9 cellular contexts compared by ENCODE assay signal in the genomic region with DNA sequence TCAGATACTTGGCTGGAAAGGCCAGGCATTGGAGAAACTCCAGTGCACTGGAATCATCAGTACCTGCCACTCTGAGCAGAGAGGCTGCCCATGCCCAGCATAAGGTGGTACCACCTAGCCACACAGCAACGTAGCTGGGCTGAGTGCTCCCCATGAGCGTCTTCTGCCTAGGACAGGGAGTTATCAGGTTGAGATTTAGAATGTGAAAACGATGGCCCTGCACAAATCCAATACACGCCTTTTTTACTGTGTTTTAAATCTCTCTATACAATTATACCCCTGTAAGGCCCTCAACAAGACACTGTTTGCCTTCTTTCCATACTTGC.
A peak's percentile ranks its signal among the peaks of the same experiment; 100 is the strongest.
DNase-seq lines count a peak whose midpoint lies in the region; ATAC-seq, FAIRE-seq and TF ChIP-seq lines count a peak whose summit lies in the region.
"Had no signal": no experiment of that assay in that cellular context is flagged by ENCODE, and none has a peak within 500 bp of the region (broad histone marks: within the 10 kb centered on the region; RNA-seq: fewer than 3 reads in every experiment).

No MANE protein-coding gene starts in this region.

- no peaks in the 10 kb centered on the region for H3K9me3 ChIP-seq in PC-3 (ENCODE audit: low read length)
- no peaks in the 10 kb centered on the region for H3K9me3 ChIP-seq in pancreas

- H2AFZ ChIP-seq in PC-3 (ENCODE audit: low read length) = no peak overlapping the region

- H3K4me1 ChIP-seq in PC-3 (ENCODE audit: insufficient read depth, low read length) (peaks cover 48% of the 10 kb centered on the region), pancreas (peaks cover 22 to 33% (median 32%) of the 10 kb centered on the region in 3 donors)

- no peaks in the 10 kb centered on the region; the same call in 1 of the 2 replicates for H4K20me1 ChIP-seq in PC-3 (ENCODE audit: low read length)

- TF ChIP-seq CTCF in CD14-positive monocyte (IDR thresholded peaks at IDR 0.05) (no peak), PC-3 (conservative IDR thresholded peaks at IDR 0.05; ENCODE audit: low read depth, low read length) (no peak), endothelial cell (IDR thresholded peaks at IDR 0.05; ENCODE audit: unreplicated experiment) (no peak), pancreas (IDR thresholded peaks at IDR 0.05) (no peak)

- ATAC-seq in PC-3 (no peak), pancreas (no peak), GM19324 (IDR thresholded peaks at IDR 0.05; ENCODE audit: low FRiP score, unreplicated experiment) (no peak), GM19455 (IDR thresholded peaks at IDR 0.05; ENCODE audit: unreplicated experiment) (no peak), HG02938 (IDR thresholded peaks at IDR 0.05; ENCODE audit: unreplicated experiment) (no peak)
- ATAC-seq: activated CD4-positive, CD25-positive, alpha-beta regulatory T cell treated with anti-CD3 and anti-CD28 coated beads, Interleukin-2, amount 50 U/mL, for 24 hours had no signal

- H3K79me2 ChIP-seq in PC-3 (ENCODE audit: low read length) = peaks cover 81% of the 10 kb centered on the region

- H3K27ac ChIP-seq in PC-3 (ENCODE audit: low read length) (peak overlapping the region; percentile 97), pancreas (peak overlapping the region; percentile 86 to 96 (median 93))

- H3K9me2 ChIP-seq in PC-3 (replicated peaks; ENCODE audit: low read length) = no peaks in the 10 kb centered on the region

- H3K4me1 Mint-ChIP-seq in CD14-positive monocyte (peaks cover 68% of the 10 kb centered on the region), endothelial cell (ENCODE audit: unreplicated experiment) (peaks cover 46% of the 10 kb centered on the region)

- WGBS in pancreas, 2 donors = 25 to 36% methylated on average over 4 of the region's 4 CpGs

- H3K36me3 ChIP-seq in PC-3 (ENCODE audit: low read depth, low read length) (no peaks in the 10 kb centered on the region), pancreas (no peaks in the 10 kb centered on the region)

- no peaks in the 10 kb centered on the region for H3K9me3 Mint-ChIP-seq in CD14-positive monocyte
- H3K9me3 Mint-ChIP-seq in endothelial cell (ENCODE audit: unreplicated experiment) = no peaks in the 10 kb centered on the region

- no peak for FAIRE-seq in pancreas (lab: Jason Lieb, UNC)

- peak overlapping the region; percentile 89 for H3K9ac ChIP-seq in PC-3 (ENCODE audit: low read length)

- BruUV-seq in PC-3 (replicated peaks; lab: Mats Ljungman, UMichigan) = no TSS peak

- peak overlapping the region; percentile 73 for H3K4me3 ChIP-seq in PC-3 (ENCODE audit: low read length)
- H3K4me3 ChIP-seq in pancreas = peak overlapping the region in 2 of 4 donors; percentile 65 to 70

- CTCF ChIA-PET in PC-3 (lab: Charles Lee) = interaction anchor here (1.5 kb wide), 1 partner anchor 56 kb away, joined by 6 read pairs; no protein-coding TSS in a partner anchor

- peak overlapping the region; percentile 85 to 92 for H3K4me3 Mint-ChIP-seq in CD14-positive monocyte
- peak overlapping the region; percentile 95 for H3K4me3 Mint-ChIP-seq in endothelial cell (ENCODE audit: unreplicated experiment)

- POLR2A ChIA-PET in PC-3 (lab: Charles Lee; ENCODE audit: unreplicated experiment) = no interaction called here

- intact Hi-C loops in CD14-positive monocyte (cut with micrococcal nuclease) (loop anchor here (5.0 kb wide), 2 partner anchors 42 to 43 kb away; no protein-coding TSS in a partner anchor), PC-3 (cut with micrococcal nuclease) (loop anchor here (2.0 to 5.0 kb wide), 2 partner anchors 24 to 33 kb away; a partner anchor contains a TSS), pancreas (cut with DNase I) (no loop called here)

- peaks cover 3% of the 10 kb centered on the region for H3F3A ChIP-seq in PC-3 (ENCODE audit: low read length, unreplicated experiment)

- peak overlapping the region; percentile 93 to 96 (median 95) for H3K27ac Mint-ChIP-seq in CD14-positive monocyte
- peak overlapping the region; percentile 96 for H3K27ac Mint-ChIP-seq in endothelial cell (ENCODE audit: unreplicated experiment)

- peaks cover 0 to 3% (median 0%) of the 10 kb centered on the region in 3 donors for H3K27me3 Mint-ChIP-seq in CD14-positive monocyte (ENCODE audit: low read depth in 3 of 3)
- H3K27me3 Mint-ChIP-seq in endothelial cell (ENCODE audit: unreplicated experiment) = peaks cover 15% of the 10 kb centered on the region

- H3K4me2 ChIP-seq in PC-3 (ENCODE audit: low read length) = peak overlapping the region; percentile 98

- H3K27me3 ChIP-seq in PC-3 (ENCODE audit: low read length) (no peaks in the 10 kb centered on the region), pancreas (no peaks in the 10 kb centered on the region)

- no peak for DNase-seq in CD14-positive monocyte (ENCODE audit: low spot score)
- DNase-seq in PC-3 = no peak
- no peak for DNase-seq in endothelial cell (ENCODE audit: low spot score)
- DNase-seq in pancreas = peak in 2 of 6 donors; percentile 59 to 60
- no peak for DNase-seq in SKM-1 (lab: John Stamatoyannopoulos, UW; ENCODE audit: unreplicated experiment)

- H3K36me3 Mint-ChIP-seq in CD14-positive monocyte (peaks cover 13 to 17% of the 10 kb centered on the region in 2 donors), endothelial cell (ENCODE audit: low read depth, unreplicated experiment) (peaks cover 7% of the 10 kb centered on the region)

Comparison
In these comparisons a context has a peak if more than half of its experiments do, and no peak if none do; other contexts are left out.
1. intact Hi-C loops: an anchor here in CD14-positive monocyte (5.0 kb wide) and PC-3 (2.0 to 5.0 kb wide); none called in pancreas.